ENCODE assay signal across 8 cellular contexts in genomic region chr16:15961060-15961511, GRCh38. TPM values are rescaled to one million over a fixed set of nuclear protein-coding genes. Genes with fewer than 3 reads are reported as not detected.
DNase-seq lines count a peak whose midpoint lies in the region; ATAC-seq and TF ChIP-seq lines count a peak whose summit lies in the region.

No MANE protein-coding gene starts in this region.

- H3K9me2 ChIP-seq in SK-N-SH = no peaks in the 10 kb centered on the region

- H3K36me3 ChIP-seq in HUES6 (ENCODE audit: control insufficient read depth, insufficient read depth, low read length) = no peaks in the 10 kb centered on the region
- H3K36me3 ChIP-seq in SK-N-SH (replicated peaks in 1 of 2; ENCODE audit: control insufficient read depth in 1 of 2, insufficient read depth in 2 of 2, low read length in 1 of 2) = peaks cover 0 to 5% of the 10 kb centered on the region in 2 experiments

- POLR2A ChIA-PET in SK-N-SH (lab: Yijun Ruan, JAX) = no interaction called here

- TF ChIP-seq POLR2A in erythroblast (IDR thresholded peaks at IDR 0.05; ENCODE audit: low read length) = no peak

- H3K79me2 ChIP-seq in SK-N-SH (ENCODE audit: insufficient read depth) = peaks cover 99% of the 10 kb centered on the region

- H3K4me2 ChIP-seq in SK-N-SH = no peak overlapping the region

- peak; percentile 43 for DNase-seq in activated T-helper 1 cell treated with Interleukin-2 at 50 U/mL for 16 hours (ENCODE audit: low read depth)
- peak; percentile 29 for DNase-seq in pulmonary artery endothelial cell (ENCODE audit: low read depth, low spot score)
- DNase-seq in H4 (ENCODE audit: low spot score) = no peak
- DNase-seq in SK-N-SH = no peak
- no peak for DNase-seq in erythroblast (lab: John Stamatoyannopoulos, UW)
- no peak for DNase-seq in substantia nigra (lab: John Stamatoyannopoulos, UW)

- no peak for TF ChIP-seq EP300 in SK-N-SH (IDR thresholded peaks at IDR 0.05; ENCODE audit: borderline replicate concordance in 1 of 2, low read depth in 1 of 2, low read length in 1 of 2)

- peaks cover 8% of the 10 kb centered on the region for H3F3A ChIP-seq in SK-N-SH (replicated peaks; ENCODE audit: insufficient read depth)

- WGBS in SK-N-SH (ENCODE audit: low lambda C conversion rate) = 87% methylated on average over 5 of the region's 5 CpGs

- H3K27ac ChIP-seq in HUES6 (ENCODE audit: low read depth, low read length) = 0 out of 2 replicates have a peak overlapping the region, but pooled peaks have one; percentile 23
- H3K27ac ChIP-seq in SK-N-SH (ENCODE audit: low read depth in 2 of 2, low read length in 1 of 2) = no peak overlapping the region
- no peak overlapping the region for H3K27ac ChIP-seq in substantia nigra (ENCODE audit: low read depth, low read length, poor library complexity, severe bottlenecking)

- no peak overlapping the region for H2AFZ ChIP-seq in SK-N-SH (ENCODE audit: low read depth)

- TF ChIP-seq CTCF in SK-N-SH (IDR thresholded peaks at IDR 0.05) = no peak

- peak; percentile 77 for ATAC-seq in GM19395 (IDR thresholded peaks at IDR 0.05; ENCODE audit: unreplicated experiment)

- no peak overlapping the region for H3K4me3 ChIP-seq in HUES6 (ENCODE audit: low read depth, low read length)
- no peak overlapping the region for H3K4me3 ChIP-seq in SK-N-SH (ENCODE audit: low read depth in 2 of 2, low read length in 1 of 2)

- TF ChIP-seq RAD21 in SK-N-SH (IDR thresholded peaks at IDR 0.05; ENCODE audit: low read length) = no peak

- peaks cover 46% of the 10 kb centered on the region for H4K20me1 ChIP-seq in SK-N-SH (ENCODE audit: insufficient read depth)

- H3K4me1 ChIP-seq in HUES6 (ENCODE audit: control insufficient read depth, insufficient read depth, low read length) (peaks cover 12% of the 10 kb centered on the region), SK-N-SH (ENCODE audit: control insufficient read depth in 1 of 2, insufficient read depth in 2 of 2, low read depth in 1 of 2, low read length in 1 of 2) (peaks cover 3 to 9% of the 10 kb centered on the region in 2 experiments; a peak in 2 of 4 replicates)

- H3K9ac ChIP-seq in HUES6 (ENCODE audit: low read length) (no peak overlapping the region), SK-N-SH (no peak overlapping the region)

- CTCF ChIA-PET in SK-N-SH (lab: Yijun Ruan, JAX) = no interaction called here

- H3K27me3 ChIP-seq in HUES6 (ENCODE audit: control insufficient read depth, insufficient read depth, low read length) = no peaks in the 10 kb centered on the region
- no peaks in the 10 kb centered on the region for H3K27me3 ChIP-seq in SK-N-SH (ENCODE audit: insufficient read depth)

- H3K9me3 ChIP-seq in HUES6 (ENCODE audit: control insufficient read depth, insufficient read depth, low read depth, low read length) (peaks cover 13% of the 10 kb centered on the region), SK-N-SH (no peaks in the 10 kb centered on the region)

TF ChIP-seq in SK-N-SH, 30 proteins besides CTCF, POLR2A, EP300 and RAD21:
- TF ChIP-seq USF2 (IDR thresholded peaks at IDR 0.05; ENCODE audit: borderline replicate concordance, low read depth, low read length) (no peak), RCOR1 (IDR thresholded peaks at IDR 0.05; ENCODE audit: low read length) (no peak), NRF1 (IDR thresholded peaks at IDR 0.05; ENCODE audit: low read depth, low read length) (no peak), FOXJ3 (CRISPR knock-in tag; IDR thresholded peaks at IDR 0.05) (no peak), YY1 (IDR thresholded peaks at IDR 0.05; ENCODE audit: low read depth) (no peak), TAF1 (IDR thresholded peaks at IDR 0.05; ENCODE audit: borderline replicate concordance, low read depth, low read length) (no peak), GABPA (IDR thresholded peaks at IDR 0.05; ENCODE audit: low read depth) (no peak), GATA2 (CRISPR knock-in tag; IDR thresholded peaks at IDR 0.05) (no peak), CHD2 (IDR thresholded peaks at IDR 0.05; ENCODE audit: low read length, partially characterized antibody) (no peak), IRF3 (IDR thresholded peaks at IDR 0.05; ENCODE audit: low read depth, low read length) (no peak), NFIC (IDR thresholded peaks at IDR 0.05; ENCODE audit: borderline replicate concordance) (no peak), RXRA (IDR thresholded peaks at IDR 0.05; ENCODE audit: borderline replicate concordance, low read depth) (no peak), JUND (IDR thresholded peaks at IDR 0.05) (no peak)

RNA-seq across cellular contexts. Expression of gene ABCC1, which starts 11.7 kb away (rescaled TPM):
- total RNA-seq in pulmonary artery endothelial cell = 51.4 and 52.6 TPM in 2 replicates
- 9.7 and 12.5 TPM in 2 replicates for total RNA-seq in H4 (2014; rRNA removed; shearing (Covaris generic))
- 17.7 and 23.7 TPM in 2 replicates for polyA plus RNA-seq in SK-N-SH (2012; rRNA removed)
- 13.4 and 19.1 TPM in 2 replicates for polyA plus RNA-seq in SK-N-SH (2012; cell fraction: cytosol; rRNA removed)
- polyA plus RNA-seq in SK-N-SH (2012; cell fraction: nucleus; rRNA removed) = 49.9 and 61.1 TPM in 2 replicates

Comparison
In these comparisons a context has a peak if more than half of its experiments do, and no peak if none do; other contexts are left out.
1. DNase-seq: peak in activated T-helper 1 cell treated with Interleukin-2 at 50 U/mL for 16 hours (single experiment) and pulmonary artery endothelial cell (single experiment); none in H4 (single experiment), SK-N-SH (single experiment), erythroblast (0 of 2) and substantia nigra (0 of 49).